ENCODE assay signal across 17 cellular contexts in genomic region chr3:15553749-15554148, GRCh38. TPM values are rescaled to one million over a fixed set of nuclear protein-coding genes. Genes with fewer than 3 reads are reported as not detected.
DNase-seq lines count a peak whose midpoint lies in the region; ATAC-seq, FAIRE-seq and TF ChIP-seq lines count a peak whose summit lies in the region.
"Had no signal": no experiment of that assay in that cellular context is flagged by ENCODE, and none has a peak within 500 bp of the region (broad histone marks: within the 10 kb centered on the region; RNA-seq: fewer than 3 reads in every experiment).

No MANE protein-coding gene starts in this region.

- no peak for TF ChIP-seq EP300 in K562 (IDR thresholded peaks at IDR 0.05; ENCODE audit: low read length)

- H2AFZ ChIP-seq in K562 (ENCODE audit: low read depth, low read length): no peak overlapping the region
- H2AFZ ChIP-seq: GM23248 had no signal

- H3K9me1 ChIP-seq in K562 (ENCODE audit: control insufficient read depth, insufficient read depth, low read length): no peaks in the 10 kb centered on the region

- H3K4me3 Mint-ChIP-seq in HFFc6: no peak overlapping the region
- no peak overlapping the region for H3K4me3 Mint-ChIP-seq in endothelial cell (ENCODE audit: unreplicated experiment)
- H3K4me3 Mint-ChIP-seq: B cell; CD4-positive, alpha-beta T cell had no signal

- no peak overlapping the region for H3K27ac ChIP-seq in K562 (ENCODE audit: extremely low read depth, low read depth, low read length)
- peak overlapping the region in 1 of 3 donors; percentile 58 for H3K27ac ChIP-seq in right lobe of liver
- peak overlapping the region; percentile 49 for H3K27ac ChIP-seq in psoas muscle
- H3K27ac ChIP-seq: GM23248 had no signal

- intact Hi-C loops in K562 (cut with micrococcal nuclease): no loop called here
- intact Hi-C loops in right lobe of liver (cut with DNase I): loop anchor here in 1 of 2 donors (10.0 kb wide), 1 partner anchor 119 kb away; no protein-coding TSS in a partner anchor
- intact Hi-C loops in psoas muscle (cut with DNase I): loop anchor here (5.0 to 10.0 kb wide), 3 partner anchors 89 to 349 kb away; partner anchors contain the start of genes CAPN7 (in 1 of the 2), EAF1 (in 1 of the 2) and METTL6 (in 1 of the 2)

- no peaks in the 10 kb centered on the region for H4K20me1 ChIP-seq in K562 (replicated peaks; ENCODE audit: control insufficient read depth, insufficient read depth, low read length)

- in situ Hi-C loops in K562 (cut with MboI): loop anchor here (5.0 kb wide), 1 partner anchor 436 kb away; no protein-coding TSS in a partner anchor

- H3K27me3 Mint-ChIP-seq in HFFc6 (ENCODE audit: insufficient read depth): peaks cover 1% of the 10 kb centered on the region
- peaks cover 2% of the 10 kb centered on the region for H3K27me3 Mint-ChIP-seq in endothelial cell (ENCODE audit: unreplicated experiment)
- H3K27me3 Mint-ChIP-seq: B cell; CD4-positive, alpha-beta T cell had no signal

- H3K9me3 Mint-ChIP-seq in HFFc6 (no peaks in the 10 kb centered on the region), endothelial cell (ENCODE audit: unreplicated experiment) (no peaks in the 10 kb centered on the region)
- H3K9me3 Mint-ChIP-seq: CD4-positive, alpha-beta T cell had no signal

- H3K9ac ChIP-seq in K562 (ENCODE audit: insufficient read depth in 1 of 2, low read depth in 2 of 2, low read length in 2 of 2): no peak overlapping the region
- H3K9ac ChIP-seq: GM23248 had no signal

- 14% methylated on average over 3 of the region's 3 CpGs for WGBS in K562 (ENCODE audit: insufficient coverage, low coverage, missing lambda C conversion rate)
- WGBS in right lobe of liver (ENCODE audit: insufficient coverage, low coverage, low lambda C conversion rate, missing lambda C conversion rate): 40% methylated on average over 3 of the region's 3 CpGs
- 38 to 69% (median 63%) methylated on average over 3 of the region's 3 CpGs for WGBS in psoas muscle, 3 donors

- TF ChIP-seq CTCF in K562 (IDR thresholded peaks at IDR 0.05 in 2 of 3, conservative IDR thresholded peaks at IDR 0.05 in 1 of 3; ENCODE audit: insufficient read depth in 2 of 3, low read depth in 1 of 3, low read length in 3 of 3): no peak
- TF ChIP-seq CTCF in right lobe of liver (IDR thresholded peaks at IDR 0.05): no peak
- no peak for TF ChIP-seq CTCF in psoas muscle (IDR thresholded peaks at IDR 0.05)
- TF ChIP-seq CTCF in HFFc6 (IDR thresholded peaks at IDR 0.05): no peak
- no peak for TF ChIP-seq CTCF in endothelial cell (IDR thresholded peaks at IDR 0.05; ENCODE audit: unreplicated experiment)

- POLR2A ChIA-PET in K562 (lab: Yijun Ruan, JAX): no interaction called here

- TF ChIP-seq POLR2A in K562 (conservative IDR thresholded peaks at IDR 0.05) (no peak), right lobe of liver (IDR thresholded peaks at IDR 0.05) (no peak)

- H3K4me2 ChIP-seq in K562 (ENCODE audit: insufficient read depth, low read length): no peak overlapping the region

- TF ChIP-seq RAD21 in K562 (CRISPR knock-in tag; conservative IDR thresholded peaks at IDR 0.05 in 1 of 2, IDR thresholded peaks at IDR 0.05 in 1 of 2): no peak

- H3K36me3 Mint-ChIP-seq in HFFc6 (ENCODE audit: low read depth) (peaks cover 16% of the 10 kb centered on the region; the same call in 1 of the 2 replicates), endothelial cell (ENCODE audit: low read depth, unreplicated experiment) (peaks cover 4% of the 10 kb centered on the region)

- H3K9me3 ChIP-seq in K562 (replicated peaks; ENCODE audit: control insufficient read depth, insufficient read depth, low read depth, low read length): no peaks in the 10 kb centered on the region
- no peaks in the 10 kb centered on the region for H3K9me3 ChIP-seq in right lobe of liver
- H3K9me3 ChIP-seq in psoas muscle: no peaks in the 10 kb centered on the region

- H3K4me3 ChIP-seq in K562 (no peak overlapping the region), right lobe of liver (no peak overlapping the region), psoas muscle (no peak overlapping the region)
- H3K4me3 ChIP-seq: GM23248 had no signal

- CTCF ChIA-PET in K562 (lab: Yijun Ruan, JAX; ENCODE audit: low intra/inter-chr PET ratio): no interaction called here

- H3K27me3 ChIP-seq in K562 (ENCODE audit: control insufficient read depth in 2 of 2, insufficient read depth in 2 of 2, low read length in 2 of 2): no peaks in the 10 kb centered on the region
- no peaks in the 10 kb centered on the region for H3K27me3 ChIP-seq in right lobe of liver
- H3K27me3 ChIP-seq in psoas muscle (ENCODE audit: insufficient read depth in 3 of 3, low read length in 2 of 3): no peaks in the 10 kb centered on the region

- peak; percentile 46 for DNase-seq in HuH-7 (ENCODE audit: low spot score)
- DNase-seq in K562 (ENCODE audit: extremely low read depth in 1 of 4, low spot score in 3 of 4): no peak
- DNase-seq in right lobe of liver: no peak
- no peak for DNase-seq in psoas muscle
- no peak for DNase-seq in HFFc6
- no peak for DNase-seq in retina
- DNase-seq in endothelial cell (ENCODE audit: low spot score): no peak
- DNase-seq: C1 segment of cervical spinal cord; Calu3; CD4-positive, alpha-beta T cell; DMS 273 treated with DMSO at 0.1 percent for 48 hours; GM23248; H7 had no signal

- no peaks in the 10 kb centered on the region for H3K79me2 ChIP-seq in K562 (ENCODE audit: control insufficient read depth, insufficient read depth, low read length)

- H3K4me1 Mint-ChIP-seq in HFFc6 (ENCODE audit: low read depth) (peaks cover 8% of the 10 kb centered on the region), endothelial cell (ENCODE audit: unreplicated experiment) (peaks cover 2% of the 10 kb centered on the region)

- ATAC-seq in K562: no peak
- peak; percentile 67 to 73 (median 73) for ATAC-seq in right lobe of liver
- peak; percentile 83 to 86 (median 83) for ATAC-seq in psoas muscle

- H3K27ac Mint-ChIP-seq in HFFc6 (no peak overlapping the region), endothelial cell (ENCODE audit: unreplicated experiment) (no peak overlapping the region)
- H3K27ac Mint-ChIP-seq: B cell; CD4-positive, alpha-beta T cell had no signal

- H3K4me1 ChIP-seq in K562 (replicated peaks in 1 of 2; ENCODE audit: control insufficient read depth in 2 of 2, insufficient read depth in 2 of 2, low read length in 2 of 2): peaks cover 0 to 8% of the 10 kb centered on the region in 2 experiments; a peak in 2 of 5 replicates
- peaks cover 0 to 32% (median 3%) of the 10 kb centered on the region in 4 donors for H3K4me1 ChIP-seq in right lobe of liver
- H3K4me1 ChIP-seq in psoas muscle: no peaks in the 10 kb centered on the region

- no TSS peak for BruUV-seq in K562 (replicated peaks; lab: Mats Ljungman, UMichigan)

- no peak for FAIRE-seq in K562 (lab: Jason Lieb, UNC)
- FAIRE-seq: A204.1, GM12891 had no signal

- H3K36me3 ChIP-seq in K562 (ENCODE audit: control insufficient read depth, insufficient read depth, low read length) (no peaks in the 10 kb centered on the region), right lobe of liver (no peaks in the 10 kb centered on the region), psoas muscle (ENCODE audit: insufficient read depth in 1 of 2, low read depth in 1 of 2) (no peaks in the 10 kb centered on the region)

RNA-seq across cellular contexts. Expression of gene COLQ, which starts 32.2 kb away (rescaled TPM):
- total RNA-seq in K562 (2011; cell fraction: chromatin; rRNA removed; ENCODE audit: low replicate concordance): 0.16 and 0.23 TPM in 2 replicates
- 0.33 TPM in 1 of 2 replicates, not detected in the other for total RNA-seq in K562 (2011; cell fraction: nucleolus; rRNA removed)
- total RNA-seq in K562 (2011; cell fraction: nucleoplasm; rRNA removed): 0.73 TPM in 1 of 2 replicates, not detected in the other
- total RNA-seq in K562 (2014; rRNA removed) (0.04 TPM in 1 of 2 replicates, not detected in the other), K562 (2014; rRNA removed; fragmentation: Illumina TruSeq; extraction: Trizol) (0.04 TPM in 1 of 2 replicates, not detected in the other), K562 (2015; rRNA removed; fragmentation: Illumina TruSeq; extraction: Trizol) (0.15 and 0.36 TPM in 2 replicates), K562 (2021) (0.27 TPM in 1 of 2 replicates, not detected in the other), right lobe of liver (1 to 10 TPM in 2 of 6 experiments, under 1 TPM in 4; 0.25 to 1.2 (median 0.83) TPM), psoas muscle (10 to 100 TPM in 2 of 4 donors, 1 to 10 TPM in 2; 4.6 to 18.2 (median 11.1) TPM), endothelial cell (ENCODE audit: unreplicated experiment) (2.1 TPM)
- polyA plus RNA-seq in K562 (2011; rRNA removed) (0.24 TPM in 1 of 2 replicates, not detected in the other), K562 (2014; fragmentation: Illumina TruSeq; extraction: Trizol) (0.19 and 0.27 TPM in 2 replicates), K562 (2014; fragmentation: Nextera tagmentation; extraction: Ambion mirVana) (not detected), K562 (2014; rRNA removed) (0.05 and 0.25 TPM in 2 replicates), psoas muscle (10 to 100 TPM in 1 of 3 donors, 1 to 10 TPM in 2; 6.9 to 12.3 (median 9.7) TPM)
- polyA plus RNA-seq in K562 (2011; cell fraction: cytosol; rRNA removed): 0.10 and 0.16 TPM in 2 replicates
- 0.81 and 1.1 TPM in 2 replicates for polyA plus RNA-seq in K562 (2011; cell fraction: nucleus; rRNA removed)
- 0.04 and 0.14 TPM in 2 replicates for polyA plus RNA-seq in K562 (2012)
- not detected in 2 replicates for polyA minus RNA-seq in K562 (2011; rRNA and poly(A)+ RNA removed)
- not detected in 2 replicates for polyA minus RNA-seq in K562 (2011; cell fraction: cytosol; rRNA and poly(A)+ RNA removed)
- not detected in 2 replicates for polyA minus RNA-seq in K562 (2011; cell fraction: nucleus; rRNA and poly(A)+ RNA removed)
- under 1 TPM; 0.17 to 0.54 (median 0.29) TPM for total RNA-seq in HFFc6 (2021; fragmentation: NEBNext Ultra II Directional; extraction: Animal tissue kit (Norgen Biotek cat#: 25700))
- total RNA-seq: HT1080 had no signal

RNA-seq across cellular contexts. Expression of gene HACL1, which starts 47.6 kb away (rescaled TPM):
- 68.2 and 88.4 TPM in 2 replicates for total RNA-seq in K562 (2011; cell fraction: chromatin; rRNA removed; ENCODE audit: low replicate concordance)
- total RNA-seq in K562 (2011; cell fraction: nucleolus; rRNA removed): 62.5 and 76.5 TPM in 2 replicates
- total RNA-seq in K562 (2011; cell fraction: nucleoplasm; rRNA removed): 64.9 and 74.0 TPM in 2 replicates
- 18.6 and 18.9 TPM in 2 replicates for total RNA-seq in K562 (2014; rRNA removed)
- total RNA-seq in K562 (2014; rRNA removed; fragmentation: Illumina TruSeq; extraction: Trizol): 30.5 and 33.8 TPM in 2 replicates
- 19.0 and 23.0 TPM in 2 replicates for total RNA-seq in K562 (2015; rRNA removed; fragmentation: Illumina TruSeq; extraction: Trizol)
- total RNA-seq in K562 (2021): 29.1 and 31.5 TPM in 2 replicates
- 43.1 and 61.5 TPM in 2 replicates for polyA plus RNA-seq in K562 (2011; rRNA removed)
- polyA plus RNA-seq in K562 (2011; cell fraction: cytosol; rRNA removed): 25.6 and 31.1 TPM in 2 replicates
- polyA plus RNA-seq in K562 (2011; cell fraction: nucleus; rRNA removed): 52.7 and 69.1 TPM in 2 replicates
- 33.6 and 43.7 TPM in 2 replicates for polyA plus RNA-seq in K562 (2012)
- polyA plus RNA-seq in K562 (2014; fragmentation: Illumina TruSeq; extraction: Trizol): 22.8 and 25.1 TPM in 2 replicates
- polyA plus RNA-seq in K562 (2014; fragmentation: Nextera tagmentation; extraction: Ambion mirVana): 10 to 100 TPM; 39.0 to 54.7 TPM
- 19.0 and 23.5 TPM in 2 replicates for polyA plus RNA-seq in K562 (2014; rRNA removed)
- 83.3 and 83.9 TPM in 2 replicates for polyA minus RNA-seq in K562 (2011; rRNA and poly(A)+ RNA removed)
- 17.1 and 26.1 TPM in 2 replicates for polyA minus RNA-seq in K562 (2011; cell fraction: cytosol; rRNA and poly(A)+ RNA removed)
- 39.2 and 45.1 TPM in 2 replicates for polyA minus RNA-seq in K562 (2011; cell fraction: nucleus; rRNA and poly(A)+ RNA removed)
- total RNA-seq in right lobe of liver: 10 to 100 TPM; 28.9 to 37.4 (median 32.9) TPM
- 10 to 100 TPM; 14.0 to 20.2 (median 17.8) TPM for total RNA-seq in psoas muscle
- 10 to 100 TPM in 2 of 3 donors, 1 to 10 TPM in 1; 8.2 to 20.2 (median 11.1) TPM for polyA plus RNA-seq in psoas muscle
- total RNA-seq in HFFc6 (2021; fragmentation: NEBNext Ultra II Directional; extraction: Animal tissue kit (Norgen Biotek cat#: 25700)): 10 to 100 TPM; 18.6 to 21.8 (median 20.5) TPM
- total RNA-seq in endothelial cell (ENCODE audit: unreplicated experiment): 17.5 TPM

RNA-seq across cellular contexts. Expression of gene BTD, which starts 47.8 kb away (rescaled TPM):
- 15.1 and 17.2 TPM in 2 replicates for total RNA-seq in K562 (2011; cell fraction: chromatin; rRNA removed; ENCODE audit: low replicate concordance)
- 20.2 and 22.9 TPM in 2 replicates for total RNA-seq in K562 (2011; cell fraction: nucleolus; rRNA removed)
- 28.9 and 36.2 TPM in 2 replicates for total RNA-seq in K562 (2011; cell fraction: nucleoplasm; rRNA removed)
- total RNA-seq in K562 (2014; rRNA removed) (5.8 and 7.5 TPM in 2 replicates), K562 (2014; rRNA removed; fragmentation: Illumina TruSeq; extraction: Trizol) (7.0 and 8.4 TPM in 2 replicates), K562 (2015; rRNA removed; fragmentation: Illumina TruSeq; extraction: Trizol) (6.6 and 9.2 TPM in 2 replicates), K562 (2021) (7.5 and 8.5 TPM in 2 replicates), right lobe of liver (10 to 100 TPM; 47.5 to 70.3 (median 54.5) TPM), psoas muscle (10 to 100 TPM in 2 of 4 donors, 1 to 10 TPM in 2; 8.6 to 15.2 (median 10.5) TPM), endothelial cell (ENCODE audit: unreplicated experiment) (13.1 TPM)
- polyA plus RNA-seq in K562 (2011; rRNA removed) (18.0 and 18.5 TPM in 2 replicates), K562 (2014; fragmentation: Illumina TruSeq; extraction: Trizol) (9.1 and 10.7 TPM in 2 replicates), K562 (2014; fragmentation: Nextera tagmentation; extraction: Ambion mirVana) (10 to 100 TPM; 24.3 to 26.2 TPM), K562 (2014; rRNA removed) (10.6 and 11.2 TPM in 2 replicates), psoas muscle (10 to 100 TPM in 1 of 3 donors, 1 to 10 TPM in 2; 6.3 to 12.7 (median 8.7) TPM)
- polyA plus RNA-seq in K562 (2011; cell fraction: cytosol; rRNA removed): 16.8 and 20.5 TPM in 2 replicates
- polyA plus RNA-seq in K562 (2011; cell fraction: nucleus; rRNA removed): 10.3 and 13.8 TPM in 2 replicates
- polyA plus RNA-seq in K562 (2012): 10.7 and 12.9 TPM in 2 replicates
- 12.0 and 15.3 TPM in 2 replicates for polyA minus RNA-seq in K562 (2011; rRNA and poly(A)+ RNA removed)
- 3.9 and 5.2 TPM in 2 replicates for polyA minus RNA-seq in K562 (2011; cell fraction: cytosol; rRNA and poly(A)+ RNA removed)
- 5.9 and 14.4 TPM in 2 replicates for polyA minus RNA-seq in K562 (2011; cell fraction: nucleus; rRNA and poly(A)+ RNA removed)
- total RNA-seq in HFFc6 (2021; fragmentation: NEBNext Ultra II Directional; extraction: Animal tissue kit (Norgen Biotek cat#: 25700)): 10 to 100 TPM; 13.9 to 22.7 (median 17.2) TPM
